28 cellular contexts compared by ENCODE assay signal in the genomic region with DNA sequence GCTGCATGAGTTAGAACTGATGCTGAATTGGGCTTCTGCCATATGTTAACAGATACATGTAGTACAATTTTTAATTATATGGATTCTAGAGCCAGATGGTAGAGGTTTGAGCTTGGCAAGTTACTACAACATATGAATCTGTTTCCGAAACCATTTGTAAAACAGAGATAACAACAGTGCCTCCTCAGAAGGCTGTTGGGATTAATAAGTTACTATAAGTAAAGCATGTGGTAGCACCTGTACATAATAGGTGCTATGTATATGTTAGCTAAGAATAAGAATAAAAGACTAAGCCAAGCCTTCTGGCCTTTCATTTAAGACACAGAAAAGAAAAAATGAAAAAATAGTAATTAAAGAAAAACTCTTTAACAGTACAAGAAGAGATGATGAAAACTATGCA.
DNase-seq lines count a peak whose midpoint lies in the region; ATAC-seq lines count a peak whose summit lies in the region.
"Had no signal": no experiment of that assay in that cellular context is flagged by ENCODE, and none has a peak within 500 bp of the region (broad histone marks: within the 10 kb centered on the region; RNA-seq: fewer than 3 reads in every experiment).

No MANE protein-coding gene starts in this region.

- DNase-seq in Ammon's horn (ENCODE audit: low spot score) = peak; percentile 6
- peak; percentile 42 for DNase-seq in NCI-H2081 treated with DMSO at 0.1 percent for 48 hours (lab: John Stamatoyannopoulos, UW)
- no peak for DNase-seq in NK-92 treated with Interleukin-12 subunit alpha and Interleukin-12 subunit beta, amount 100 ng/mL, for 24 hours (lab: John Stamatoyannopoulos, UW)
- no peak for DNase-seq in NCI-H2029 (lab: John Stamatoyannopoulos, UW)
- DNase-seq: activated CD4-positive, alpha-beta T cell treated with anti-CD3 and anti-CD28 coated beads for 4 hours; activated CD8-positive, alpha-beta T cell treated with anti-CD3 and anti-CD28 coated beads, Interleukin-2, amount 10 ng/mL, durations not matched to agents 7 days and 5 days; AML-193; CD4-positive, alpha-beta memory T cell; EL; esophagus squamous epithelium; foreskin keratinocyte; Karpas-422; kidney; NCI-H1436 treated with DMSO at 0.1 percent for 48 hours; NCI-H345; NCI-H774; right lobe of liver; spleen; stimulated activated CD4-positive, alpha-beta T cell treated with anti-CD3 and anti-CD28 coated beads, Interleukin-2, amount 100 ng/mL, for 24 hours; stimulated activated naive CD8-positive, alpha-beta T cell treated with anti-CD3 and anti-CD28 coated beads, Interleukin-15, Interleukin-2, amounts not matched to agents 100 U/mL and 50 U/mL, for 24 hours; T1000; WERI-Rb-1 had no signal

- peak; percentile 84 for ATAC-seq in GM18909 (IDR thresholded peaks at IDR 0.05; ENCODE audit: poor library complexity, unreplicated experiment)
- peak; percentile 74 for ATAC-seq in HG02798 (IDR thresholded peaks at IDR 0.05; ENCODE audit: poor library complexity, unreplicated experiment)
- ATAC-seq in HG03025 (IDR thresholded peaks at IDR 0.05; ENCODE audit: low FRiP score, unreplicated experiment) = no peak
- ATAC-seq in HG03378 (IDR thresholded peaks at IDR 0.05; ENCODE audit: unreplicated experiment) = no peak
- ATAC-seq: activated CD8-positive, alpha-beta T cell treated with anti-CD3 and anti-CD28 coated beads, Interleukin-2, amount 10 ng/mL, durations not matched to agents 7 days and 5 days; activated naive CD4-positive, alpha-beta T cell treated with anti-CD3 and anti-CD28 coated beads, Interleukin-2, amount 50 U/mL, for 72 hours; foreskin keratinocyte; GM23338; right lobe of liver; stimulated activated naive CD8-positive, alpha-beta T cell treated with anti-CD3 and anti-CD28 coated beads, Interleukin-15, Interleukin-2, amounts not matched to agents 100 U/mL and 50 U/mL, for 24 hours had no signal

Comparison
In these comparisons a context has a peak if more than half of its experiments do, and no peak if none do; other contexts are left out.
1. DNase-seq: peak in Ammon's horn (single experiment) and NCI-H2081 treated with DMSO at 0.1 percent for 48 hours (single experiment); none in NK-92 treated with Interleukin-12 subunit alpha and Interleukin-12 subunit beta, amount 100 ng/mL, for 24 hours (single experiment) and NCI-H2029 (single experiment).
2. ATAC-seq: peak in GM18909 (single experiment) and HG02798 (single experiment); none in HG03025 (single experiment) and HG03378 (single experiment).